8 cellular contexts compared by ENCODE assay signal in genomic region chr3:184314700-184315505, GRCh38. TPM values are rescaled to one million over a fixed set of nuclear protein-coding genes. Genes with fewer than 3 reads are reported as not detected.
DNase-seq lines count a peak whose midpoint lies in the region; ATAC-seq, FAIRE-seq and TF ChIP-seq lines count a peak whose summit lies in the region.

No MANE protein-coding gene starts in this region.

- H3K36me3 ChIP-seq in Loucy (ENCODE audit: insufficient read depth, low read length), result peaks cover 24% of the 10 kb centered on the region; the same call in 1 of the 2 replicates

- peaks cover 32% of the 10 kb centered on the region for H3K36me3 Mint-ChIP-seq in central memory CD8-positive, alpha-beta T cell (ENCODE audit: insufficient read depth)

- no peaks in the 10 kb centered on the region for H3K9me3 ChIP-seq in Loucy (ENCODE audit: insufficient read depth, low read depth, low read length)

- DNase-seq in H4 (ENCODE audit: low spot score) (peak; percentile 73), GM19239 (ENCODE audit: insufficient read length, low spot score) (no peak)
- peak; percentile 43 to 59 (median 54) for DNase-seq in activated CD4-positive, CD25-positive, alpha-beta regulatory T cell (lab: John Stamatoyannopoulos, UW)
- peak; percentile 56 to 64 for DNase-seq in central memory CD8-positive, alpha-beta T cell (ENCODE audit: low spot score in 2 of 2)
- DNase-seq in stimulated activated CD4-positive, alpha-beta T cell treated with anti-CD3 and anti-CD28 coated beads, Interleukin-2, amount 100 ng/mL, for 48 hours, result peak; percentile 35 to 38

- H2AFZ ChIP-seq in Loucy (ENCODE audit: low read length), result no peak overlapping the region

- H3K4me3 Mint-ChIP-seq in central memory CD8-positive, alpha-beta T cell, result peak overlapping the region; percentile 76

- peak; percentile 72 for ATAC-seq in central memory CD8-positive, alpha-beta T cell (replicated peaks; ENCODE audit: extremely low read depth, poor library complexity, severe bottlenecking)

- H4K20me1 ChIP-seq in Loucy (ENCODE audit: insufficient read depth, low read length, poor library complexity, severe bottlenecking), result peaks cover 52% of the 10 kb centered on the region

- peaks cover 29% of the 10 kb centered on the region for H3K4me1 ChIP-seq in Loucy (ENCODE audit: insufficient read depth, low read length, poor library complexity, severe bottlenecking)

- peak overlapping the region; percentile 86 for H3K27ac ChIP-seq in layer of hippocampus (ENCODE audit: low read depth, low read length)

- H3K9me2 ChIP-seq in Loucy (replicated peaks; ENCODE audit: low read depth, low read length), result no peaks in the 10 kb centered on the region

- H3K4me3 ChIP-seq in GM12875 (ENCODE audit: low read depth, low read length) (peak overlapping the region; percentile 88), Loucy (ENCODE audit: low read length, poor library complexity, severe bottlenecking) (peak overlapping the region; percentile 100)

- H3K27ac Mint-ChIP-seq in central memory CD8-positive, alpha-beta T cell (ENCODE audit: low read depth), result peak overlapping the region; percentile 84

- H3K27me3 ChIP-seq in Loucy (ENCODE audit: insufficient read depth, low read length, poor library complexity, severe bottlenecking) (no peaks in the 10 kb centered on the region), layer of hippocampus (ENCODE audit: control insufficient read depth, insufficient read depth, low read length) (no peaks in the 10 kb centered on the region)

- H3K79me2 ChIP-seq in Loucy (ENCODE audit: insufficient read depth, low read length), result peaks cover 54% of the 10 kb centered on the region

- H3K27me3 Mint-ChIP-seq in central memory CD8-positive, alpha-beta T cell, result no peaks in the 10 kb centered on the region

- TF ChIP-seq CTCF in GM12875 (IDR thresholded peaks at IDR 0.05; ENCODE audit: borderline replicate concordance, insufficient read depth, low read depth, low read length), result no peak
- no peak for TF ChIP-seq CTCF in Loucy (conservative IDR thresholded peaks at IDR 0.05; ENCODE audit: low read length)

- peak overlapping the region; percentile 99 for H3K4me2 ChIP-seq in Loucy (ENCODE audit: low read depth, low read length, poor library complexity, severe bottlenecking)

- no peaks in the 10 kb centered on the region for H3F3A ChIP-seq in Loucy (ENCODE audit: low read depth)

- FAIRE-seq in GM19239 (lab: Jason Lieb, UNC), result no peak

- H3K9me3 Mint-ChIP-seq in central memory CD8-positive, alpha-beta T cell, result no peaks in the 10 kb centered on the region

- H3K4me1 Mint-ChIP-seq in central memory CD8-positive, alpha-beta T cell, result peaks cover 34% of the 10 kb centered on the region

- peak overlapping the region; percentile 98 for H3K9ac ChIP-seq in Loucy (ENCODE audit: low read depth, low read length, poor library complexity, severe bottlenecking)

RNA-seq across cellular contexts. Expression of gene EIF4G1, which starts 0.5 kb away (rescaled TPM):
- 216 and 235 TPM in 2 replicates for total RNA-seq in H4 (2014; rRNA removed; shearing (Covaris generic))

RNA-seq across cellular contexts. Expression of gene PSMD2, which starts 15.9 kb away (rescaled TPM):
- 691 and 864 TPM in 2 replicates for total RNA-seq in H4 (2014; rRNA removed; shearing (Covaris generic))

RNA-seq across cellular contexts. Expression of gene FAM131A, which starts 22.5 kb away (rescaled TPM):
- 18.4 and 22.2 TPM in 2 replicates for total RNA-seq in H4 (2014; rRNA removed; shearing (Covaris generic))

RNA-seq across cellular contexts. Expression of gene ECE2, which starts 39.1 kb away (rescaled TPM):
- not detected in 2 replicates for total RNA-seq in H4 (2014; rRNA removed; shearing (Covaris generic))

RNA-seq across cellular contexts. Expression of gene CLCN2, which starts 46.5 kb away (rescaled TPM):
- 3.3 and 4.7 TPM in 2 replicates for total RNA-seq in H4 (2014; rRNA removed; shearing (Covaris generic))
